8 cellular contexts compared by ENCODE assay signal in the genomic region with DNA sequence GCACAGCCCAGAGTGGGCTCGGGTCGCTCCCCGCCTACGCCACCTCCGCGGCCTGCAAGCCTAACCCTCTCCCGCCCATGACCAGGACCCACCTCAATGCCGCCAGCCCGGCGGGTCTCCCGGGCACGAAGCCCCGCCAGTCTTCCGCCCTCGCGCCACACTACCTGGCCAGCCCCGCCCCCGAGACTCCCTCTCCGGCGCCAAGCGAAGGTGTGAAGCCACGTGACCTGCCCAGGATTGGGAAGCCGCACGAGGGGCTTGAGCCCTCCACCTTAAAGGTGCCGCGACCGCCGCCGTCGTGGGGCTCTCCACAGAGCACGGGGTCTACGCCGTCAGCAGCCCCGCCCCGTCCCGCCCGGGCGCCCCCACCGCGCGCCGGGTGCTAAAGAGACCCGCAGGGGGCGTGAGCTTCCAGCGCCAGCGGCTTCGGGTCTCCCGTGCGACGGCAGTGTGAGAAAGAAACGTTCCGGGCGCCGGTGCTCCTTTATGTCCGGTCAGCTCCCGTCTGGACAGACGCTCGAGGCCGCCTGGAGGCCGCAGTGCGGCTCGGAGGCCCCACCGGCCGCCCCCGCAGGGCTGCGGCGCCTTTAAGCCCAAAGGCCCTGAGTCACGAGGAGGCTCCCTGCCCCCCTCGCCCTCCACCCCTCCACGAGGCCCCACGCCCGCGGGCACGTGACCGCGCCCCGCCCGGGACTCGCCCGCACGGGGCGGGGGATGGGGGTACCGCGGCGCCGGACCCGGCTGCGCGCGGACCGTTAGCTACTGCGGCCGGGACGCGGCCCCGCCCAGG. TPM values are rescaled to one million over a fixed set of nuclear protein-coding genes. Genes with fewer than 3 reads are reported as not detected.
DNase-seq lines count a peak whose midpoint lies in the region; ATAC-seq and TF ChIP-seq lines count a peak whose summit lies in the region.

A gene (minus strand): TSS at position 319 of the 790 bp plus-strand sequence. CDS start 18,904 bp downstream, outside the sequence.

- no peak for TF ChIP-seq POLR2A in esophagus muscularis mucosa (IDR thresholded peaks at IDR 0.05; ENCODE audit: low read depth)

- ATAC-seq in naive B cell (ENCODE audit: low read depth in 2 of 2) (peak; percentile 56 to 64), HG03354 (IDR thresholded peaks at IDR 0.05; ENCODE audit: poor library complexity, severe bottlenecking, unreplicated experiment) (no peak)

- peak within 1 kb of the TSS; percentile 59 to 72 (median 66) for H3K27ac ChIP-seq in esophagus muscularis mucosa (replicated peaks in 1 of 4)
- peak within 1 kb of the TSS; percentile 97 for H3K27ac ChIP-seq in substantia nigra (ENCODE audit: low read depth, low read length, poor library complexity, severe bottlenecking)

- H3K27ac Mint-ChIP-seq in IgD-negative memory B cell (no peak within 1 kb of the TSS), naive B cell (peak within 1 kb of the TSS in 2 of 6 donors; percentile 54 to 88), Caco-2 (ENCODE audit: unreplicated experiment) (no peak within 1 kb of the TSS)

- H3K9me3 Mint-ChIP-seq in IgD-negative memory B cell: peaks cover 0 to 4% (median 0%) of the 10 kb centered on the region in 3 donors
- peaks cover 0 to 4% (median 1%) of the 10 kb centered on the region in 7 donors for H3K9me3 Mint-ChIP-seq in naive B cell
- no peaks in the 10 kb centered on the region for H3K9me3 Mint-ChIP-seq in Caco-2 (ENCODE audit: unreplicated experiment)

- peak; percentile 30 for DNase-seq in ELF-1 (ENCODE audit: low read depth, low spot score)
- peak; percentile 60 for DNase-seq in activated CD8-positive, alpha-beta memory T cell treated with anti-CD3 and anti-CD28 coated beads, Interleukin-2, amount 50 U/mL, for 48 hours
- DNase-seq in esophagus muscularis mucosa (ENCODE audit: extremely low spot score): no peak
- peak; percentile 6 for DNase-seq in naive B cell
- DNase-seq in substantia nigra (lab: John Stamatoyannopoulos, UW): peak in 48 of 49 donors; percentile 24 to 94 (median 66)
- DNase-seq in Caco-2: no peak

- TF ChIP-seq CTCF in esophagus muscularis mucosa (IDR thresholded peaks at IDR 0.05): peak in 1 of 3 experiments; percentile 9
- TF ChIP-seq CTCF in Caco-2 (IDR thresholded peaks at IDR 0.05; ENCODE audit: insufficient read depth in 1 of 2, low read depth in 1 of 2, low read length in 1 of 2, severe bottlenecking in 1 of 2, unreplicated experiment in 1 of 2): no peak

- H3K4me1 Mint-ChIP-seq in IgD-negative memory B cell (peaks cover 0 to 5% (median 4%) of the 10 kb centered on the region in 3 donors), naive B cell (peaks cover 0 to 13% (median 13%) of the 10 kb centered on the region in 3 donors), Caco-2 (ENCODE audit: low read depth, unreplicated experiment) (no peaks in the 10 kb centered on the region)

- peak within 1 kb of the TSS; percentile 13 to 85 (median 71) for H3K4me3 Mint-ChIP-seq in IgD-negative memory B cell
- H3K4me3 Mint-ChIP-seq in naive B cell: peak within 1 kb of the TSS; percentile 59 to 86 (median 68)
- no peak within 1 kb of the TSS for H3K4me3 Mint-ChIP-seq in Caco-2 (ENCODE audit: unreplicated experiment)

- WGBS in esophagus muscularis mucosa: 4% methylated on average over 17 of the region's 96 CpGs

- CTCF ChIA-PET in Caco-2 (lab: Charles Lee): no interaction called here

- no peaks in the 10 kb centered on the region for H3K36me3 Mint-ChIP-seq in IgD-negative memory B cell
- no peaks in the 10 kb centered on the region for H3K36me3 Mint-ChIP-seq in naive B cell
- H3K36me3 Mint-ChIP-seq in Caco-2 (ENCODE audit: insufficient read depth, unreplicated experiment): no peaks in the 10 kb centered on the region

- no peak for TF ChIP-seq EP300 in esophagus muscularis mucosa (IDR thresholded peaks at IDR 0.05)

- H3K9me3 ChIP-seq in esophagus muscularis mucosa (no peaks in the 10 kb centered on the region), Caco-2 (no peaks in the 10 kb centered on the region)

- H3K27me3 Mint-ChIP-seq in IgD-negative memory B cell (peaks cover 28% of the 10 kb centered on the region), naive B cell (peaks cover 49 to 65% (median 56%) of the 10 kb centered on the region in 3 donors), Caco-2 (ENCODE audit: insufficient read depth, unreplicated experiment) (peaks cover 10% of the 10 kb centered on the region)

- H3K27me3 ChIP-seq in esophagus muscularis mucosa (peaks cover 0 to 50% (median 17%) of the 10 kb centered on the region in 4 donors), Caco-2 (replicated peaks; ENCODE audit: control insufficient read depth, insufficient read depth, low read length) (no peaks in the 10 kb centered on the region)

- intact Hi-C loops in esophagus muscularis mucosa (cut with DNase I): loop anchor here (5.0 kb wide), 1 partner anchor 105 kb away; no protein-coding TSS in a partner anchor
- intact Hi-C loops in Caco-2 (cut with micrococcal nuclease; ENCODE audit: unreplicated experiment): no loop called here

- H3K4me1 ChIP-seq in esophagus muscularis mucosa: peaks cover 17 to 32% (median 30%) of the 10 kb centered on the region in 4 donors
- H3K4me1 ChIP-seq in Caco-2: no peaks in the 10 kb centered on the region

- H3K4me3 ChIP-seq in esophagus muscularis mucosa (peak within 1 kb of the TSS; percentile 65 to 85 (median 70)), Caco-2 (ENCODE audit: low read depth, low read length) (no peak within 1 kb of the TSS)

- H3K36me3 ChIP-seq in esophagus muscularis mucosa (no peaks in the 10 kb centered on the region), Caco-2 (ENCODE audit: control insufficient read depth, insufficient read depth, low read length) (no peaks in the 10 kb centered on the region)

- no TSS peak for BruUV-seq in Caco-2 (replicated peaks; lab: Mats Ljungman, UMichigan)

- POLR2A ChIA-PET in Caco-2 (lab: Charles Lee): no interaction called here

RNA-seq across cellular contexts. Expression of the gene that starts here (rescaled TPM):
- polyA plus RNA-seq in IgD-negative memory B cell: 0.11 TPM
- total RNA-seq in esophagus muscularis mucosa: 1 to 10 TPM; 5.6 to 8.1 (median 5.9) TPM
- polyA plus RNA-seq in naive B cell (ENCODE audit: low read depth in 6 of 6): under 1 TPM in 2 of 6 donors, not detected in 4; 0.09 to 0.24 TPM
- total RNA-seq in Caco-2 (2022): 0.82 and 1.6 TPM in 2 replicates

Comparison
In these comparisons a context has a peak if more than half of its experiments do, and no peak if none do; other contexts are left out.
1. Peak in DNase-seq and ATAC-seq in naive B cell; RNA of the gene not detected or under 1 TPM.
2. DNase-seq: peak in ELF-1 (single experiment), activated CD8-positive, alpha-beta memory T cell treated with anti-CD3 and anti-CD28 coated beads, Interleukin-2, amount 50 U/mL, for 48 hours (single experiment) and substantia nigra (48 of 49); none in esophagus muscularis mucosa (single experiment) and Caco-2 (0 of 2).